15 cellular contexts compared by ENCODE assay signal in the genomic region with DNA sequence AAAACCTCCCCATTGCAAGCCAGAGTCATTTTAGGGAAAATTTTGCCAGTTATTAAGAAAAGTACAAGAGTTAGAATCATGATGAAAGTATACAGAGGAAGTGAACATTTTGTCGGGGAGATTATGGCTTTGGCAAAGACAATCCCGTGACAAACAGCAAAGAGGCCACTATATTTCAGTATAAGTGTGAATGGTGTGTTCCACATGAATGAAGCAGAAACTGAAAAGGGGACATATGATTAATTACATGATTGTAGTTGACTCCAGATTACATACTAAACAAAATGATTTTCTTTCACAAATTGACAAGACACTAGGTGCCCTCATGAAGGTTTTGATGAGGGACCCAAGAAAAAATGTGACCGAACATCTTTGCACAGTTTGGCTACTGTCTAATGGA. TPM values are rescaled to one million over a fixed set of nuclear protein-coding genes. Genes with fewer than 3 reads are reported as not detected.
DNase-seq lines count a peak whose midpoint lies in the region; ATAC-seq and TF ChIP-seq lines count a peak whose summit lies in the region.
"Had no signal": no experiment of that assay in that cellular context is flagged by ENCODE, and none has a peak within 500 bp of the region (broad histone marks: within the 10 kb centered on the region; RNA-seq: fewer than 3 reads in every experiment).

No MANE protein-coding gene starts in this region.

- no peaks in the 10 kb centered on the region for H3K4me1 ChIP-seq in prostate gland (replicated peaks)
- no peaks in the 10 kb centered on the region for H3K4me1 ChIP-seq in PC-3 (ENCODE audit: insufficient read depth, low read length)

- H3K36me3 Mint-ChIP-seq in activated CD4-positive, alpha-beta memory T cell treated with anti-CD3 and anti-CD28 coated beads for 36 hours: peaks cover 78% of the 10 kb centered on the region
- H3K36me3 Mint-ChIP-seq in activated CD4-positive, alpha-beta memory T cell treated with anti-CD3 and anti-CD28 coated beads, Interleukin-2, amount 10 ng/mL, durations not matched to agents 7 days and 5 days (ENCODE audit: low read depth): peaks cover 90% of the 10 kb centered on the region
- peaks cover 59 to 73% of the 10 kb centered on the region in 2 donors for H3K36me3 Mint-ChIP-seq in naive B cell

- peak overlapping the region; percentile 63 for H3K27ac Mint-ChIP-seq in activated CD4-positive, alpha-beta memory T cell treated with anti-CD3 and anti-CD28 coated beads for 36 hours
- H3K27ac Mint-ChIP-seq in activated CD4-positive, alpha-beta memory T cell treated with anti-CD3 and anti-CD28 coated beads, Interleukin-2, amount 10 ng/mL, durations not matched to agents 7 days and 5 days: no peak overlapping the region
- H3K27ac Mint-ChIP-seq in naive B cell: peak overlapping the region in 5 of 6 donors; percentile 34 to 84 (median 51)
- H3K27ac Mint-ChIP-seq: HFFc6 had no signal

- H3K4me3 ChIP-seq in prostate gland (no peak overlapping the region), PC-3 (ENCODE audit: low read length) (no peak overlapping the region)
- H3K4me3 ChIP-seq: cardiac muscle cell had no signal

- BruUV-seq in PC-3 (replicated peaks; lab: Mats Ljungman, UMichigan): no TSS peak

- H3K4me3 Mint-ChIP-seq in activated CD4-positive, alpha-beta memory T cell treated with anti-CD3 and anti-CD28 coated beads for 36 hours: no peak overlapping the region
- no peak overlapping the region for H3K4me3 Mint-ChIP-seq in activated CD4-positive, alpha-beta memory T cell treated with anti-CD3 and anti-CD28 coated beads, Interleukin-2, amount 10 ng/mL, durations not matched to agents 7 days and 5 days
- peak overlapping the region in 1 of 8 donors; percentile 5 for H3K4me3 Mint-ChIP-seq in naive B cell
- H3K4me3 Mint-ChIP-seq: HFFc6 had no signal

- POLR2A ChIA-PET in activated CD4-positive, alpha-beta memory T cell treated with anti-CD3 and anti-CD28 coated beads for 36 hours (lab: Charles Lee): interaction anchor here (1.3 to 1.5 kb wide), 2 partner anchors 12 to 13 kb away, joined by 4 to 6 read pairs; no protein-coding TSS in a partner anchor
- POLR2A ChIA-PET in activated CD4-positive, alpha-beta memory T cell treated with anti-CD3 and anti-CD28 coated beads, Interleukin-2, amount 10 ng/mL, durations not matched to agents 7 days and 5 days (lab: Charles Lee): interaction anchor here (1.7 kb wide), 2 partner anchors 13 to 60 kb away, joined by 9 read pairs; partner anchors contain the start of gene SP140L
- POLR2A ChIA-PET in PC-3 (lab: Charles Lee; ENCODE audit: unreplicated experiment): no interaction called here

- no peaks in the 10 kb centered on the region for H3K36me3 ChIP-seq in prostate gland
- no peaks in the 10 kb centered on the region for H3K36me3 ChIP-seq in PC-3 (ENCODE audit: low read depth, low read length)
- H3K36me3 ChIP-seq: cardiac muscle cell had no signal

- H3K27ac ChIP-seq in prostate gland (no peak overlapping the region), PC-3 (ENCODE audit: low read length) (no peak overlapping the region)
- H3K27ac ChIP-seq: cardiac muscle cell had no signal

- no peak overlapping the region for H3K9ac ChIP-seq in PC-3 (ENCODE audit: low read length)

- CTCF ChIA-PET in activated CD4-positive, alpha-beta memory T cell treated with anti-CD3 and anti-CD28 coated beads for 36 hours (lab: Charles Lee): interaction anchor here (0.7 kb wide), 1 partner anchor 122 kb away, joined by 4 read pairs; no protein-coding TSS in a partner anchor
- CTCF ChIA-PET in activated CD4-positive, alpha-beta memory T cell treated with anti-CD3 and anti-CD28 coated beads, Interleukin-2, amount 10 ng/mL, durations not matched to agents 7 days and 5 days (lab: Charles Lee): no interaction called here
- CTCF ChIA-PET in PC-3 (lab: Charles Lee): no interaction called here

- no peaks in the 10 kb centered on the region for H4K20me1 ChIP-seq in PC-3 (ENCODE audit: low read length)

- H3K79me2 ChIP-seq in PC-3 (ENCODE audit: low read length): no peaks in the 10 kb centered on the region

- no peak overlapping the region for H2AFZ ChIP-seq in PC-3 (ENCODE audit: low read length)

- no peak for TF ChIP-seq POLR2A in prostate gland (IDR thresholded peaks at IDR 0.05)

- no peaks in the 10 kb centered on the region for H3K9me2 ChIP-seq in PC-3 (replicated peaks; ENCODE audit: low read length)

- TF ChIP-seq CTCF in prostate gland (IDR thresholded peaks at IDR 0.05) (no peak), PC-3 (conservative IDR thresholded peaks at IDR 0.05; ENCODE audit: low read depth, low read length) (no peak)

- no peaks in the 10 kb centered on the region for H3K9me3 Mint-ChIP-seq in activated CD4-positive, alpha-beta memory T cell treated with anti-CD3 and anti-CD28 coated beads for 36 hours
- peaks cover 9% of the 10 kb centered on the region for H3K9me3 Mint-ChIP-seq in activated CD4-positive, alpha-beta memory T cell treated with anti-CD3 and anti-CD28 coated beads, Interleukin-2, amount 10 ng/mL, durations not matched to agents 7 days and 5 days
- peaks cover 0 to 7% (median 0%) of the 10 kb centered on the region in 7 donors for H3K9me3 Mint-ChIP-seq in naive B cell

- H3F3A ChIP-seq in PC-3 (ENCODE audit: low read length, unreplicated experiment): no peaks in the 10 kb centered on the region

- ATAC-seq in GM21515 (IDR thresholded peaks at IDR 0.05; ENCODE audit: unreplicated experiment): peak; percentile 55
- ATAC-seq in HG03103 (IDR thresholded peaks at IDR 0.05; ENCODE audit: low read depth, unreplicated experiment): peak; percentile 54
- ATAC-seq in naive B cell (ENCODE audit: low read depth in 2 of 2): peak; percentile 50 to 71
- ATAC-seq in PC-3: no peak
- ATAC-seq: left ventricle myocardium superior had no signal

- 85% methylated on average over 3 of the region's 3 CpGs for WGBS in prostate gland

- DNase-seq in activated CD4-positive, alpha-beta memory T cell treated with anti-CD3 and anti-CD28 coated beads for 36 hours: no peak
- no peak for DNase-seq in activated CD4-positive, alpha-beta memory T cell treated with anti-CD3 and anti-CD28 coated beads, Interleukin-2, amount 10 ng/mL, durations not matched to agents 7 days and 5 days
- DNase-seq in naive B cell (peak; percentile 5), DMS53 (lab: John Stamatoyannopoulos, UW) (no peak), prostate gland (ENCODE audit: low spot score) (no peak), PC-3 (no peak)
- DNase-seq: ACHN, EL, HFFc6, left ventricle myocardium superior, MM.1S, NCI-H82 had no signal

- peaks cover 64% of the 10 kb centered on the region for H3K4me1 Mint-ChIP-seq in activated CD4-positive, alpha-beta memory T cell treated with anti-CD3 and anti-CD28 coated beads for 36 hours (ENCODE audit: low read depth)
- H3K4me1 Mint-ChIP-seq in activated CD4-positive, alpha-beta memory T cell treated with anti-CD3 and anti-CD28 coated beads, Interleukin-2, amount 10 ng/mL, durations not matched to agents 7 days and 5 days: peaks cover 59% of the 10 kb centered on the region
- peaks cover 44 to 64% (median 53%) of the 10 kb centered on the region in 3 donors for H3K4me1 Mint-ChIP-seq in naive B cell

- intact Hi-C loops in activated CD4-positive, alpha-beta memory T cell treated with anti-CD3 and anti-CD28 coated beads for 36 hours (cut with micrococcal nuclease): loop anchor here (1.0 to 5.0 kb wide), 5 partner anchors 13 to 345 kb away; no protein-coding TSS in a partner anchor
- intact Hi-C loops in prostate gland (cut with DNase I) (no loop called here), PC-3 (cut with micrococcal nuclease) (no loop called here)

- H3K9me3 ChIP-seq in prostate gland (no peaks in the 10 kb centered on the region), PC-3 (ENCODE audit: low read length) (peaks cover 5% of the 10 kb centered on the region; the same call in 1 of the 2 replicates)

- no peak overlapping the region for H3K4me2 ChIP-seq in PC-3 (ENCODE audit: low read length)

- H3K27me3 ChIP-seq in prostate gland (replicated peaks; ENCODE audit: insufficient read depth) (no peaks in the 10 kb centered on the region), PC-3 (ENCODE audit: low read length) (no peaks in the 10 kb centered on the region)
- H3K27me3 ChIP-seq: cardiac muscle cell had no signal

- H3K27me3 Mint-ChIP-seq in activated CD4-positive, alpha-beta memory T cell treated with anti-CD3 and anti-CD28 coated beads for 36 hours: no peaks in the 10 kb centered on the region
- no peaks in the 10 kb centered on the region for H3K27me3 Mint-ChIP-seq in activated CD4-positive, alpha-beta memory T cell treated with anti-CD3 and anti-CD28 coated beads, Interleukin-2, amount 10 ng/mL, durations not matched to agents 7 days and 5 days
- no peaks in the 10 kb centered on the region for H3K27me3 Mint-ChIP-seq in naive B cell

RNA-seq across cellular contexts. Expression of gene SP140, which starts 42.0 kb away (rescaled TPM):
- total RNA-seq in activated CD4-positive, alpha-beta memory T cell treated with anti-CD3 and anti-CD28 coated beads for 36 hours: 100 to 1,000 TPM; 150 to 151 TPM
- 100 to 1,000 TPM; 132 to 137 TPM for total RNA-seq in activated CD4-positive, alpha-beta memory T cell treated with anti-CD3 and anti-CD28 coated beads, Interleukin-2, amount 10 ng/mL, durations not matched to agents 7 days and 5 days
- 10 to 100 TPM; 65.4 to 95.3 (median 76.7) TPM for polyA plus RNA-seq in naive B cell (ENCODE audit: low read depth in 6 of 6)
- under 1 TPM in 1 of 2 donors, not detected in 1; 0.51 TPM for total RNA-seq in prostate gland
- 1.7 TPM in 1 of 2 replicates, not detected in the other for total RNA-seq in PC-3 (2014; rRNA removed)

RNA-seq across cellular contexts. Expression of gene SP110, which starts 47.8 kb away (rescaled TPM):
- 10 to 100 TPM; 91.5 to 94.1 TPM for total RNA-seq in activated CD4-positive, alpha-beta memory T cell treated with anti-CD3 and anti-CD28 coated beads for 36 hours
- 100 to 1,000 TPM; 125 to 128 TPM for total RNA-seq in activated CD4-positive, alpha-beta memory T cell treated with anti-CD3 and anti-CD28 coated beads, Interleukin-2, amount 10 ng/mL, durations not matched to agents 7 days and 5 days
- 100 to 1,000 TPM; 136 to 237 (median 203) TPM for polyA plus RNA-seq in naive B cell (ENCODE audit: low read depth in 6 of 6)
- total RNA-seq in prostate gland (10 to 100 TPM; 26.5 to 39.3 TPM), PC-3 (2014; rRNA removed) (3.5 and 6.7 TPM in 2 replicates)

RNA-seq across cellular contexts. Expression of gene SP140L, which starts 59.4 kb away (rescaled TPM):
- 10 to 100 TPM; 41.9 to 44.1 TPM for total RNA-seq in activated CD4-positive, alpha-beta memory T cell treated with anti-CD3 and anti-CD28 coated beads for 36 hours
- 10 to 100 TPM; 85.2 to 88.0 TPM for total RNA-seq in activated CD4-positive, alpha-beta memory T cell treated with anti-CD3 and anti-CD28 coated beads, Interleukin-2, amount 10 ng/mL, durations not matched to agents 7 days and 5 days
- polyA plus RNA-seq in naive B cell (ENCODE audit: low read depth in 6 of 6): 10 to 100 TPM; 48.5 to 82.4 (median 54.0) TPM
- total RNA-seq in prostate gland: 10 to 100 TPM in 1 of 2 donors, 1 to 10 TPM in 1; 3.6 to 15.2 TPM
- 2.8 and 5.0 TPM in 2 replicates for total RNA-seq in PC-3 (2014; rRNA removed)
- polyA plus RNA-seq: cardiac muscle cell had no signal

Comparison
In these comparisons a context has a peak if more than half of its experiments do, and no peak if none do; other contexts are left out.
1. RNA of gene SP140, which starts 42.0 kb away (total RNA-seq): 150 to 151 TPM in activated CD4-positive, alpha-beta memory T cell treated with anti-CD3 and anti-CD28 coated beads for 36 hours and 132 to 137 TPM in activated CD4-positive, alpha-beta memory T cell treated with anti-CD3 and anti-CD28 coated beads, Interleukin-2, amount 10 ng/mL, durations not matched to agents 7 days and 5 days; 0.51 TPM in prostate gland and 1.7 TPM in PC-3; every median in the first group is over 10 times any median in the second.